9 cellular contexts compared by ENCODE assay signal in genomic region chr19:17026041-17026658, GRCh38. TPM values are rescaled to one million over a fixed set of nuclear protein-coding genes. Genes with fewer than 3 reads are reported as not detected.
DNase-seq lines count a peak whose midpoint lies in the region; ATAC-seq and TF ChIP-seq lines count a peak whose summit lies in the region.
"Had no signal": no experiment of that assay in that cellular context is flagged by ENCODE, and none has a peak within 500 bp of the region (broad histone marks: within the 10 kb centered on the region; RNA-seq: fewer than 3 reads in every experiment).

No MANE protein-coding gene starts in this region.

- peak overlapping the region; percentile 21; the same call in 1 of the 2 replicates for H3K4me2 ChIP-seq in IMR-90 (ENCODE audit: low read depth, low read length)

- no peak overlapping the region for H2AK5ac ChIP-seq in IMR-90 (ENCODE audit: low read depth, low read length)

- no peak for DNase-seq in IMR-90
- no peak for DNase-seq in spleen
- no peak for DNase-seq in DMS153 (lab: John Stamatoyannopoulos, UW)
- DNase-seq: activated CD8-positive, alpha-beta memory T cell treated with anti-CD3 and anti-CD28 coated beads, Interleukin-2, amount 10 ng/mL, durations not matched to agents 7 days and 5 days; NCI-H446 had no signal

- H3K18ac ChIP-seq in IMR-90 (ENCODE audit: low read depth, low read length), result no peak overlapping the region

- no peak overlapping the region for H4K8ac ChIP-seq in IMR-90 (ENCODE audit: low read depth in 2 of 2, low read length in 2 of 2)

- no peak overlapping the region for H2BK120ac ChIP-seq in IMR-90 (ENCODE audit: low read depth, low read length)

- no peak overlapping the region for H3K23ac ChIP-seq in IMR-90 (ENCODE audit: low read depth, low read length)

- H3K4me3 ChIP-seq in IMR-90 (ENCODE audit: insufficient read depth, low read depth, low read length), result no peak overlapping the region
- peak overlapping the region; percentile 89 for H3K4me3 ChIP-seq in iPS-15b (ENCODE audit: low read depth, low read length)
- H3K4me3 ChIP-seq in spleen, result peak overlapping the region in 7 of 8 donors; percentile 3 to 63 (median 21)

- dilution Hi-C loops in IMR-90 (cut with HindIII; ENCODE audit: low sequenced_read_pairs, unreplicated experiment), result no loop called here

- peaks cover 2% of the 10 kb centered on the region; the same call in 1 of the 2 replicates for H3K4me1 ChIP-seq in IMR-90 (ENCODE audit: control insufficient read depth, insufficient read depth, low read length)
- H3K4me1 ChIP-seq in iPS-15b (ENCODE audit: control insufficient read depth, insufficient read depth, low read length), result peaks cover 4% of the 10 kb centered on the region
- H3K4me1 ChIP-seq in spleen, result peaks cover 4 to 35% (median 9%) of the 10 kb centered on the region in 6 donors

- H3K27ac ChIP-seq in IMR-90 (ENCODE audit: insufficient read depth, low read length), result no peak overlapping the region
- peak overlapping the region; percentile 62; the same call in 1 of the 2 replicates for H3K27ac ChIP-seq in VCaP
- H3K27ac ChIP-seq in spleen, result no peak overlapping the region

- intact Hi-C loops in IMR-90 (cut with micrococcal nuclease), result no loop called here
- intact Hi-C loops in spleen (cut with DNase I; ENCODE audit: low total_unique reads), result no loop called here

- TF ChIP-seq CTCF in IMR-90 (conservative IDR thresholded peaks at IDR 0.05; ENCODE audit: low read depth, low read length), result no peak
- no peak for TF ChIP-seq CTCF in VCaP (conservative IDR thresholded peaks at IDR 0.05)
- no peak for TF ChIP-seq CTCF in spleen (IDR thresholded peaks at IDR 0.05 in 8 of 11, conservative IDR thresholded peaks at IDR 0.05 in 3 of 11)

- in situ Hi-C loops in IMR-90 (cut with MboI; ENCODE audit: low sequenced_read_pairs), result no loop called here

- H4K91ac ChIP-seq in IMR-90 (ENCODE audit: insufficient read depth, low read depth, low read length), result no peak overlapping the region

- no peak overlapping the region for H2BK20ac ChIP-seq in IMR-90 (ENCODE audit: low read depth, low read length)

- TF ChIP-seq POLR2A in IMR-90 (IDR thresholded peaks at IDR 0.05; ENCODE audit: low read depth, low read length) (no peak), spleen (IDR thresholded peaks at IDR 0.05) (no peak)

- no TSS peak for BruUV-seq in IMR-90 (replicated peaks; lab: Mats Ljungman, UMichigan)

- H3K36me3 ChIP-seq in IMR-90 (ENCODE audit: control insufficient read depth, insufficient read depth, low read length), result no peaks in the 10 kb centered on the region
- H3K36me3 ChIP-seq in iPS-15b (ENCODE audit: control insufficient read depth, insufficient read depth, low read length), result no peaks in the 10 kb centered on the region
- no peaks in the 10 kb centered on the region for H3K36me3 ChIP-seq in spleen

- no peak overlapping the region for H3K4ac ChIP-seq in IMR-90 (ENCODE audit: low read depth, low read length)

- WGBS in IMR-90 (ENCODE audit: extremely low coverage in 2 of 2, insufficient read length in 1 of 2), 2 experiments, result 0% methylated on average over 1 of the region's 38 CpGs; no CpG with 5 or more reads in 1 of the 2 experiments
- WGBS in spleen, 5 donors, result 0 to 4% (median 1%) methylated on average over 11 to 38 of the region's 38 CpGs

- H3K9me1 ChIP-seq in IMR-90 (ENCODE audit: insufficient read depth, low read length), result no peaks in the 10 kb centered on the region

- H3K56ac ChIP-seq in IMR-90 (ENCODE audit: extremely low read depth, insufficient read depth, low read length), result no peak overlapping the region

- no peak overlapping the region for H2BK5ac ChIP-seq in IMR-90 (ENCODE audit: low read depth, low read length, poor library complexity, severe bottlenecking)

- H3K9ac ChIP-seq in IMR-90 (ENCODE audit: low read depth, low read length), result no peak overlapping the region
- peak overlapping the region; percentile 60 for H3K9ac ChIP-seq in iPS-15b (ENCODE audit: low read depth, low read length)

- no peak overlapping the region for H3K14ac ChIP-seq in IMR-90 (replicated peaks; ENCODE audit: low read depth, low read length)

- POLR2A ChIA-PET in IMR-90 (lab: Charles Lee; ENCODE audit: unreplicated experiment), result no interaction called here

- H4K20me1 ChIP-seq in IMR-90 (ENCODE audit: insufficient read depth, low read length), result no peaks in the 10 kb centered on the region

- ATAC-seq in IMR-90 (ENCODE audit: low read depth), result no peak
- ATAC-seq in GM21515 (IDR thresholded peaks at IDR 0.05; ENCODE audit: unreplicated experiment), result no peak
- ATAC-seq in HG03460 (IDR thresholded peaks at IDR 0.05; ENCODE audit: unreplicated experiment), result no peak
- ATAC-seq: activated CD8-positive, alpha-beta memory T cell treated with anti-CD3 and anti-CD28 coated beads, Interleukin-2, amount 10 ng/mL, durations not matched to agents 7 days and 5 days had no signal

- H3K79me1 ChIP-seq in IMR-90 (ENCODE audit: low read depth in 1 of 2, low read length in 2 of 2), result no peaks in the 10 kb centered on the region

- H2AFZ ChIP-seq in IMR-90 (replicated peaks; ENCODE audit: low read length, poor library complexity), result peak overlapping the region; percentile 26

- H2AK9ac ChIP-seq in IMR-90 (replicated peaks; ENCODE audit: low read depth, low read length, poor library complexity), result no peak overlapping the region

- no peak overlapping the region for H4K5ac ChIP-seq in IMR-90 (ENCODE audit: low read depth, low read length)

- H3K9me3 ChIP-seq in IMR-90 (ENCODE audit: control insufficient read depth, insufficient read depth, low read length) (peaks cover 12% of the 10 kb centered on the region), iPS-15b (ENCODE audit: control insufficient read depth, insufficient read depth, low read length) (no peaks in the 10 kb centered on the region), spleen (peaks cover 2 to 29% (median 20%) of the 10 kb centered on the region in 8 donors)

- H2BK15ac ChIP-seq in IMR-90 (ENCODE audit: low read depth, low read length), result no peak overlapping the region

- H3K27me3 ChIP-seq in IMR-90 (ENCODE audit: control insufficient read depth, insufficient read depth, low read length) (peaks cover 48% of the 10 kb centered on the region), iPS-15b (ENCODE audit: control insufficient read depth, insufficient read depth, low read length) (no peaks in the 10 kb centered on the region), spleen (replicated peaks in 1 of 7) (peaks cover 0 to 71% (median 36%) of the 10 kb centered on the region in 7 donors)

- CTCF ChIA-PET in IMR-90 (lab: Yijun Ruan, JAX), result no interaction called here

- no peak for TF ChIP-seq RAD21 in IMR-90 (IDR thresholded peaks at IDR 0.05; ENCODE audit: low read length)

TF ChIP-seq in IMR-90, 13 proteins besides CTCF, POLR2A, EP300 and RAD21:
- TF ChIP-seq MXI1 (IDR thresholded peaks at IDR 0.05; ENCODE audit: borderline replicate concordance, low read depth, low read length), result no peak
- no peak for TF ChIP-seq CHD1 (IDR thresholded peaks at IDR 0.05; ENCODE audit: low read depth, low read length)
- no peak for TF ChIP-seq MAFK (IDR thresholded peaks at IDR 0.05; ENCODE audit: low read depth, low read length)
- TF ChIP-seq SMC3 (IDR thresholded peaks at IDR 0.05; ENCODE audit: low read depth, low read length), result no peak
- no peak for TF ChIP-seq CEBPB (IDR thresholded peaks at IDR 0.05; ENCODE audit: low read depth, low read length)

RNA-seq across cellular contexts. Expression of gene CPAMD8, which starts 0.5 kb away (rescaled TPM):
- total RNA-seq in IMR-90 (2012; rRNA removed) (0.28 and 0.36 TPM in 2 replicates), spleen (10 to 100 TPM in 5 of 7 donors, 1 to 10 TPM in 2; 4.5 to 18.7 (median 12.0) TPM)
- polyA plus RNA-seq in IMR-90 (2012; rRNA removed) (0.63 and 0.79 TPM in 2 replicates), spleen (1 to 10 TPM; 2.1 to 4.4 (median 4.1) TPM)
- 0.96 and 1.3 TPM in 2 replicates for polyA plus RNA-seq in IMR-90 (2012; cell fraction: cytosol; rRNA removed)
- 2.5 and 4.3 TPM in 2 replicates for polyA plus RNA-seq in IMR-90 (2012; cell fraction: nucleus; rRNA removed; ENCODE audit: low replicate concordance)

RNA-seq across cellular contexts. Expression of gene HAUS8, which starts 49.1 kb away (rescaled TPM):
- total RNA-seq in IMR-90 (2012; rRNA removed) (3.4 and 3.9 TPM in 2 replicates), spleen (10 to 100 TPM in 5 of 7 donors, 1 to 10 TPM in 2; 7.7 to 15.3 (median 13.2) TPM)
- polyA plus RNA-seq in IMR-90 (2012; rRNA removed) (12.8 and 14.2 TPM in 2 replicates), spleen (10 to 100 TPM; 20.5 to 24.5 (median 22.6) TPM)
- polyA plus RNA-seq in IMR-90 (2012; cell fraction: cytosol; rRNA removed), result 5.6 and 11.0 TPM in 2 replicates
- 9.8 and 12.0 TPM in 2 replicates for polyA plus RNA-seq in IMR-90 (2012; cell fraction: nucleus; rRNA removed; ENCODE audit: low replicate concordance)

RNA-seq across cellular contexts. Expression of gene MYO9B, which starts 49.4 kb away (rescaled TPM):
- total RNA-seq in IMR-90 (2012; rRNA removed), result 59.7 and 61.8 TPM in 2 replicates
- 77.8 and 91.3 TPM in 2 replicates for polyA plus RNA-seq in IMR-90 (2012; rRNA removed)
- polyA plus RNA-seq in IMR-90 (2012; cell fraction: cytosol; rRNA removed), result 40.1 and 51.5 TPM in 2 replicates
- 248 and 366 TPM in 2 replicates for polyA plus RNA-seq in IMR-90 (2012; cell fraction: nucleus; rRNA removed; ENCODE audit: low replicate concordance)
- 100 to 1,000 TPM; 232 to 329 (median 281) TPM for total RNA-seq in spleen
- polyA plus RNA-seq in spleen, result 100 to 1,000 TPM in 2 of 3 donors, 10 to 100 TPM in 1; 70.5 to 192 (median 190) TPM
